Comparison of ENCODE assay signal across 15 cellular contexts in genomic region chr3:31343075-31343474, GRCh38.
DNase-seq lines count a peak whose midpoint lies in the region; ATAC-seq and TF ChIP-seq lines count a peak whose summit lies in the region.
"Had no signal": no experiment of that assay in that cellular context is flagged by ENCODE, and none has a peak within 500 bp of the region (broad histone marks: within the 10 kb centered on the region; RNA-seq: fewer than 3 reads in every experiment).

No MANE protein-coding gene starts in this region.

- H3K27me3 ChIP-seq in adipocyte (replicated peaks; ENCODE audit: control insufficient read depth, insufficient read depth, low read length) (no peaks in the 10 kb centered on the region), fibroblast of lung (ENCODE audit: control insufficient read depth, insufficient read depth, low read length) (no peaks in the 10 kb centered on the region), MM.1S (replicated peaks; ENCODE audit: insufficient read depth, low read length) (no peaks in the 10 kb centered on the region)
- H3K27me3 ChIP-seq: BLaER1 treated with 17β-estradiol and CSF1 and Interleukin-3, amounts not matched to agents 10 nM and 100 nM had no signal

- H3K4me1 ChIP-seq in adipocyte (ENCODE audit: control insufficient read depth, insufficient read depth, low read length), result peaks cover 8% of the 10 kb centered on the region
- no peaks in the 10 kb centered on the region for H3K4me1 ChIP-seq in fibroblast of lung (ENCODE audit: control insufficient read depth, extremely low read depth, insufficient read depth, low read length)
- no peaks in the 10 kb centered on the region for H3K4me1 ChIP-seq in MM.1S (ENCODE audit: low read length)
- H3K4me1 ChIP-seq: BLaER1 treated with 17β-estradiol and CSF1 and Interleukin-3, amounts not matched to agents 10 nM and 100 nM had no signal

- DNase-seq in GM04503 (ENCODE audit: low read depth) (peak; percentile 42), adipocyte (ENCODE audit: low read depth) (peak; percentile 3), fibroblast of lung (ENCODE audit: low read depth in 2 of 2) (peak; percentile 23 to 81), KBM-7 (no peak), MM.1S (no peak)
- DNase-seq: ACHN, EL, KG1, NCI-H187 treated with DMSO at 0.1 percent for 48 hours, NCI-H524, SHP77 treated with DMSO at 0.1 percent for 48 hours had no signal

- H3K4me2 ChIP-seq in fibroblast of lung (ENCODE audit: extremely low read depth, insufficient read depth, low read length) (no peak overlapping the region), MM.1S (ENCODE audit: low read depth, low read length) (no peak overlapping the region)
- H3K4me2 ChIP-seq: BLaER1 treated with 17β-estradiol and CSF1 and Interleukin-3, amounts not matched to agents 10 nM and 100 nM had no signal

- H3K36me3 ChIP-seq in adipocyte (ENCODE audit: control insufficient read depth, insufficient read depth, low read length, severe bottlenecking) (no peaks in the 10 kb centered on the region), fibroblast of lung (ENCODE audit: control insufficient read depth, insufficient read depth, low read length) (no peaks in the 10 kb centered on the region), MM.1S (replicated peaks; ENCODE audit: insufficient read depth, low read length) (no peaks in the 10 kb centered on the region)
- H3K36me3 ChIP-seq: BLaER1 treated with 17β-estradiol and CSF1 and Interleukin-3, amounts not matched to agents 10 nM and 100 nM had no signal

- H3F3A ChIP-seq in MM.1S (ENCODE audit: insufficient read depth, low read length), result no peaks in the 10 kb centered on the region

- in situ Hi-C loops in KBM-7 (cut with MboI; ENCODE audit: low pct_unique_long_range_greater_than_20kb, low sequenced_read_pairs), result no loop called here

- no peak overlapping the region for H3K9ac ChIP-seq in adipocyte (ENCODE audit: low read length)
- H3K9ac ChIP-seq in fibroblast of lung (ENCODE audit: insufficient read depth, low read length), result no peak overlapping the region
- no peak overlapping the region for H3K9ac ChIP-seq in MM.1S (ENCODE audit: low read length)
- H3K9ac ChIP-seq: BLaER1 treated with 17β-estradiol and CSF1 and Interleukin-3, amounts not matched to agents 10 nM and 100 nM had no signal

- H3K4me3 ChIP-seq in adipocyte (ENCODE audit: low read length) (no peak overlapping the region), fibroblast of lung (replicated peaks in 1 of 4; ENCODE audit: control extremely low read depth in 1 of 4, insufficient read depth in 1 of 4, low read depth in 3 of 4, low read length in 4 of 4) (no peak overlapping the region), MM.1S (ENCODE audit: low read length) (no peak overlapping the region)
- H3K4me3 ChIP-seq: BLaER1 treated with 17β-estradiol and CSF1 and Interleukin-3, amounts not matched to agents 10 nM and 100 nM had no signal

- H2AFZ ChIP-seq in fibroblast of lung (ENCODE audit: low read length) (no peak overlapping the region), MM.1S (ENCODE audit: low read length) (no peak overlapping the region)

- H3K9me2 ChIP-seq in MM.1S (replicated peaks; ENCODE audit: insufficient read depth, low read length), result no peaks in the 10 kb centered on the region

- no peak for TF ChIP-seq CTCF in fibroblast of lung (conservative IDR thresholded peaks at IDR 0.05 in 1 of 2, IDR thresholded peaks at IDR 0.05 in 1 of 2; ENCODE audit: low read depth in 1 of 2, low read length in 2 of 2)
- no peak for TF ChIP-seq CTCF in MM.1S (IDR thresholded peaks at IDR 0.05; ENCODE audit: low read length)

- no peaks in the 10 kb centered on the region for H3K79me2 ChIP-seq in fibroblast of lung (ENCODE audit: control insufficient read depth, insufficient read depth, low read length)
- no peaks in the 10 kb centered on the region for H3K79me2 ChIP-seq in MM.1S (ENCODE audit: low read length)

- no peak for ATAC-seq in GM21723 (IDR thresholded peaks at IDR 0.05; ENCODE audit: unreplicated experiment)
- ATAC-seq in HG03460 (IDR thresholded peaks at IDR 0.05; ENCODE audit: unreplicated experiment), result no peak
- ATAC-seq: HCT116 had no signal

- H4K20me1 ChIP-seq in fibroblast of lung (ENCODE audit: control insufficient read depth, extremely low read depth, insufficient read depth, low read length) (no peaks in the 10 kb centered on the region), MM.1S (ENCODE audit: insufficient read depth, low read length) (no peaks in the 10 kb centered on the region)
- H4K20me1 ChIP-seq: BLaER1 treated with 17β-estradiol and CSF1 and Interleukin-3, amounts not matched to agents 10 nM and 100 nM had no signal

- H3K27ac ChIP-seq in fibroblast of lung (ENCODE audit: insufficient read depth, low read length), result no peak overlapping the region
- no peak overlapping the region for H3K27ac ChIP-seq in MM.1S (ENCODE audit: low read length)
- H3K27ac ChIP-seq: BLaER1 treated with 17β-estradiol and CSF1 and Interleukin-3, amounts not matched to agents 10 nM and 100 nM had no signal

- H3K9me3 ChIP-seq in adipocyte (ENCODE audit: control insufficient read depth, low read length), result no peaks in the 10 kb centered on the region
- H3K9me3 ChIP-seq in fibroblast of lung (ENCODE audit: control insufficient read depth, insufficient read depth, low read depth, low read length), result no peaks in the 10 kb centered on the region
- no peaks in the 10 kb centered on the region for H3K9me3 ChIP-seq in MM.1S (replicated peaks; ENCODE audit: insufficient read depth, low read length)

Comparison
In these comparisons a context has a peak if more than half of its experiments do, and no peak if none do; other contexts are left out.
1. DNase-seq: peak in GM04503 (single experiment), adipocyte (single experiment) and fibroblast of lung (2 of 2); none in KBM-7 (single experiment) and MM.1S (single experiment).